In the genomic region with DNA sequence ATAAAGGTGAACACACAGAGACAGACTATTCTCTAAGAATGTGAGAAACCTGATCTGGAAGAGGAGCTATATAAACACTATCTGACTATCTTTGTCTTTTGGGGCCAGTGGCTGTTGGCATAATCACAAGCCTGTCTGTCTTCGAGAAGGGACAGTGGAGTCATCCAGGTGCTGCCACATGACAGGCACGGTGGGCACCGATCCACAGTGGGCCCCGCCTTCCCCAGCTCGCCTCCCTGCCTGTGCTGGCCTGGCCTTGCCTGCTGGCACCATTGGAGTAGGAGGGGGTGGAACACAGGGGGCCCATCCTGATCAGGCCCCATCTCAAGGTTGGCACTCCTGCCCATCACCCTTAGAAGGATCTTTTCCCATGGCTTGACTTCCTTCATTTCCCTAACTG, we compare ENCODE assay signal across 20 cellular contexts.
"Had no signal": no experiment of that assay in that cellular context is flagged by ENCODE, and none has a peak within 500 bp of the region (broad histone marks: within the 10 kb centered on the region; RNA-seq: fewer than 3 reads in every experiment).

No MANE protein-coding gene starts in this region.

- H3K27ac ChIP-seq: colonic mucosa, gastrocnemius medialis, heart right ventricle, left lung, pancreas had no signal

- FAIRE-seq: pancreas, TTC549 had no signal

- H3K9me3 ChIP-seq: colonic mucosa, gastrocnemius medialis, heart right ventricle, left lung, pancreas had no signal

- H3K9me3 Mint-ChIP-seq: activated CD4-positive, alpha-beta memory T cell treated with anti-CD3 and anti-CD28 coated beads, Interleukin-2, amount 10 ng/mL, durations not matched to agents 7 days and 5 days; activated naive CD4-positive, alpha-beta T cell treated with anti-CD3 and anti-CD28 coated beads, Interleukin-2, amount 10 ng/mL, durations not matched to agents 7 days and 5 days; activated T-cell treated with anti-CD3 and anti-CD28 coated beads, Interleukin-2, amount 50 U/mL, for 4 hours; central memory CD8-positive, alpha-beta T cell had no signal

- H3K36me3 ChIP-seq: colonic mucosa, left lung, pancreas had no signal

- H3K27me3 ChIP-seq: colonic mucosa, gastrocnemius medialis, heart right ventricle, left lung, pancreas had no signal

- H3K27ac Mint-ChIP-seq: activated CD4-positive, alpha-beta memory T cell treated with anti-CD3 and anti-CD28 coated beads, Interleukin-2, amount 10 ng/mL, durations not matched to agents 7 days and 5 days; activated CD4-positive, alpha-beta T cell treated with anti-CD3 and anti-CD28 coated beads for 36 hours had no signal

- H3K4me1 Mint-ChIP-seq: activated CD4-positive, alpha-beta T cell treated with anti-CD3 and anti-CD28 coated beads for 36 hours; activated naive CD4-positive, alpha-beta T cell treated with anti-CD3 and anti-CD28 coated beads, Interleukin-2, amount 10 ng/mL, durations not matched to agents 7 days and 5 days had no signal

- H3K4me3 ChIP-seq: colonic mucosa, gastrocnemius medialis, heart right ventricle, left lung, pancreas, smooth muscle cell had no signal

- H3K4me3 Mint-ChIP-seq: activated CD4-positive, alpha-beta memory T cell treated with anti-CD3 and anti-CD28 coated beads, Interleukin-2, amount 10 ng/mL, durations not matched to agents 7 days and 5 days; activated CD4-positive, alpha-beta T cell treated with anti-CD3 and anti-CD28 coated beads for 36 hours; activated naive CD4-positive, alpha-beta T cell treated with anti-CD3 and anti-CD28 coated beads, Interleukin-2, amount 10 ng/mL, durations not matched to agents 7 days and 5 days; activated T-cell treated with anti-CD3 and anti-CD28 coated beads, Interleukin-2, amount 50 U/mL, for 4 hours; central memory CD8-positive, alpha-beta T cell; stimulated activated naive B cell treated with anti-CD40 and anti-IgM and Interleukin-4, amounts not matched to agents 10 μg/mL and 1 μg/mL and 100 μg/mL, for 72 hours had no signal

- H3K4me1 ChIP-seq: colonic mucosa, gastrocnemius medialis, pancreas had no signal

- H3K27me3 Mint-ChIP-seq: activated CD4-positive, alpha-beta memory T cell treated with anti-CD3 and anti-CD28 coated beads, Interleukin-2, amount 10 ng/mL, durations not matched to agents 7 days and 5 days; activated CD4-positive, alpha-beta T cell treated with anti-CD3 and anti-CD28 coated beads for 36 hours; activated naive CD4-positive, alpha-beta T cell treated with anti-CD3 and anti-CD28 coated beads, Interleukin-2, amount 10 ng/mL, durations not matched to agents 7 days and 5 days; central memory CD8-positive, alpha-beta T cell; stimulated activated naive B cell treated with anti-CD40 and anti-IgM and Interleukin-4, amounts not matched to agents 10 μg/mL and 1 μg/mL and 100 μg/mL, for 72 hours had no signal

- DNase-seq: activated CD4-positive, alpha-beta memory T cell treated with anti-CD3 and anti-CD28 coated beads, Interleukin-2, amount 10 ng/mL, durations not matched to agents 7 days and 5 days; activated CD4-positive, alpha-beta T cell treated with anti-CD3 and anti-CD28 coated beads for 36 hours; activated effector memory CD4-positive, alpha-beta T cell treated with Interleukin-2 at 50 U/mL for 16 hours; activated naive CD4-positive, alpha-beta T cell treated with anti-CD3 and anti-CD28 coated beads, Interleukin-2, amount 10 ng/mL, durations not matched to agents 7 days and 5 days; activated T-cell treated with anti-CD3 and anti-CD28 coated beads, Interleukin-2, amount 50 U/mL, for 4 hours; aorta; colonic mucosa; heart right ventricle; mammary epithelial cell; pancreas; stimulated activated CD4-positive, alpha-beta T cell treated with anti-CD3 and anti-CD28 coated beads, Interleukin-4, amount 100 ng/mL, for 24 hours; stimulated activated naive B cell treated with anti-CD40 and anti-IgM and Interleukin-4, amounts not matched to agents 10 μg/mL and 1 μg/mL and 100 μg/mL, for 72 hours; SW 1271 had no signal

- ATAC-seq: activated CD4-positive, alpha-beta T cell treated with anti-CD3 and anti-CD28 coated beads for 36 hours; activated T-cell treated with anti-CD3 and anti-CD28 coated beads, Interleukin-2, amount 50 U/mL, for 4 hours; esophagus mucosa; gastrocnemius medialis; heart right ventricle; pancreas; sciatic nerve; stimulated activated naive B cell treated with anti-CD40 and anti-IgM and Interleukin-4, amounts not matched to agents 10 μg/mL and 1 μg/mL and 100 μg/mL, for 72 hours had no signal

- H3K4me2 ChIP-seq: smooth muscle cell had no signal
